Comparison of ENCODE assay signal across 9 cellular contexts in the genomic region with DNA sequence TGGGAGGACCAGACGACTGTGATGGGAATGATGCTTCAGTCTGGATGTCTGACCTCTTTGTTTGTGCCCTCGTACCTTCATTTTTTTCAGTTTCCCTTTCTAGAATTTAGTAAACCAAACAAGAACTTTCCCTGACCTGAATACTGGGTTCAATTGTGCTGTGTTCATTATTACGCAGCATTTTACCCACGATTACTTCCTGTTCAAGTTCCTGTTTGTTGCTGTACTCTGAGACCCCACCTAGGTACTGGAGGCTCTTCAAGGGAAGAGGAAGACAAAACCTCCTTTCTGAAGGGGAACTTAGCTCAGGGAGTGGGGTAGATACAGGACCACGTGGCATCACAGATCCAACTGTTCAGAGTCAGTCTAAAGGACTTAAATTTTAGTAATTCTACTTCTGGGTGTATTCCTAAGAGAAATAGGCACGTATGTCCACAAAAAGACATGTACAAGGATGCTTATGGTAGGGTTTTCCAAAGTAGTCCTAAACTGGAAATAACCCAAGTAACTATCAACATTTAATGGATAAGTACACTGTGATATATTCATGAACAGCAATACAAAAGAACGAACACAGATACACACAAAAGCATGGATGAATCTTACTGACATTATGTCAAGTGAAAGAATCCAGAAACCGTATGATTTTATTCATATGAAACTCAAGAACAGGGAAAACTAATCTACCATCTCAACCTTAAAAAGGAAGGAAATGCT. TPM values are rescaled to one million over a fixed set of nuclear protein-coding genes. Genes with fewer than 3 reads are reported as not detected.
DNase-seq lines count a peak whose midpoint lies in the region; ATAC-seq, FAIRE-seq and TF ChIP-seq lines count a peak whose summit lies in the region.
"Had no signal": no experiment of that assay in that cellular context is flagged by ENCODE, and none has a peak within 500 bp of the region (broad histone marks: within the 10 kb centered on the region; RNA-seq: fewer than 3 reads in every experiment).

No MANE protein-coding gene starts in this region.

- no peak for TF ChIP-seq POLR2A in right lobe of liver (IDR thresholded peaks at IDR 0.05)

- no peak overlapping the region for H3K4me2 ChIP-seq in osteoblast (ENCODE audit: insufficient read depth, low read length)

- no peak overlapping the region for H3K27ac ChIP-seq in right lobe of liver
- no peak overlapping the region for H3K27ac ChIP-seq in osteoblast (ENCODE audit: low read depth, low read length)
- H3K27ac ChIP-seq: parathyroid adenoma had no signal

- peak; percentile 97 for FAIRE-seq in GM18507 (lab: Jason Lieb, UNC)

- intact Hi-C loops in right lobe of liver (cut with DNase I), result no loop called here

- DNase-seq in GM18507 (ENCODE audit: extremely low spot score, insufficient read length, low read depth) (peak; percentile 37), OCI-M1 (lab: John Stamatoyannopoulos, UW) (peak; percentile 78), right lobe of liver (no peak), omental fat pad (ENCODE audit: low spot score) (no peak), GM19238 (ENCODE audit: insufficient read length, low spot score) (no peak), osteoblast (ENCODE audit: insufficient read length, low spot score, missing footprints) (no peak)

- H3K27me3 ChIP-seq in right lobe of liver (no peaks in the 10 kb centered on the region), osteoblast (ENCODE audit: insufficient read depth, low read length) (no peaks in the 10 kb centered on the region)

- no peaks in the 10 kb centered on the region for H4K20me1 ChIP-seq in osteoblast (ENCODE audit: insufficient read depth, low read length)

- H3K36me3 ChIP-seq in right lobe of liver (no peaks in the 10 kb centered on the region), osteoblast (ENCODE audit: insufficient read depth, low read length) (no peaks in the 10 kb centered on the region)

- H3K79me2 ChIP-seq in osteoblast (ENCODE audit: insufficient read depth, low read length), result no peaks in the 10 kb centered on the region
- H3K79me2 ChIP-seq: parathyroid adenoma had no signal

- H3K9me3 ChIP-seq in right lobe of liver, result no peaks in the 10 kb centered on the region
- no peaks in the 10 kb centered on the region for H3K9me3 ChIP-seq in osteoblast (ENCODE audit: low read depth, low read length)

- H3K4me3 ChIP-seq in right lobe of liver, result no peak overlapping the region
- H3K4me3 ChIP-seq in osteoblast (ENCODE audit: insufficient read depth, low read length), result no peak overlapping the region

- H2AFZ ChIP-seq in osteoblast (ENCODE audit: low read length), result no peak overlapping the region
- H2AFZ ChIP-seq: parathyroid adenoma had no signal

- no peaks in the 10 kb centered on the region for H3K4me1 ChIP-seq in right lobe of liver
- no peaks in the 10 kb centered on the region for H3K4me1 ChIP-seq in osteoblast (ENCODE audit: insufficient read depth, low read length)
- H3K4me1 ChIP-seq: parathyroid adenoma had no signal

- WGBS in right lobe of liver (ENCODE audit: insufficient coverage, low coverage, low lambda C conversion rate, missing lambda C conversion rate), result 18% methylated on average over 8 of the region's 8 CpGs

- TF ChIP-seq CTCF in right lobe of liver (IDR thresholded peaks at IDR 0.05) (no peak), omental fat pad (IDR thresholded peaks at IDR 0.05) (no peak), osteoblast (IDR thresholded peaks at IDR 0.05; ENCODE audit: extremely low read depth, low read depth, low read length) (no peak)

- ATAC-seq in HG02642 (IDR thresholded peaks at IDR 0.05; ENCODE audit: poor library complexity, unreplicated experiment) (peak; percentile 81), right lobe of liver (peak; percentile 54 to 82 (median 68)), omental fat pad (ENCODE audit: low FRiP score) (no peak), HG02884 (IDR thresholded peaks at IDR 0.05; ENCODE audit: unreplicated experiment) (no peak)

RNA-seq across cellular contexts. Expression of a gene that starts 9.1 kb away (rescaled TPM):
- total RNA-seq in right lobe of liver (1 to 10 TPM; 1.7 to 8.1 (median 3.5) TPM), omental fat pad (10 to 100 TPM in 2 of 4 donors, 1 to 10 TPM in 2; 5.3 to 18.6 (median 11.1) TPM), osteoblast (under 0.01 TPM in 2 replicates)

Comparison
In these comparisons a context has a peak if more than half of its experiments do, and no peak if none do; other contexts are left out.
1. DNase-seq: peak in GM18507 (single experiment) and OCI-M1 (single experiment); none in right lobe of liver (0 of 3), omental fat pad (single experiment), GM19238 (single experiment) and osteoblast (single experiment).
2. ATAC-seq: peak in HG02642 (single experiment) and right lobe of liver (4 of 4); none in omental fat pad (single experiment) and HG02884 (single experiment).